In genomic region chr4:155376387-155377268, GRCh38 we compare ENCODE assay signal across 8 cellular contexts. TPM values are rescaled to one million over a fixed set of nuclear protein-coding genes. Genes with fewer than 3 reads are reported as not detected.
A peak's percentile ranks its signal among the peaks of the same experiment; 100 is the strongest.
DNase-seq lines count a peak whose midpoint lies in the region; ATAC-seq lines count a peak whose summit lies in the region.

MAP9 (minus strand) TSS chr4:155376965; CDS start chr4:155375850, 1,115 bp downstream.

- ATAC-seq in GM18867 (IDR thresholded peaks at IDR 0.05; ENCODE audit: unreplicated experiment) (peak; percentile 98), HG03095 (IDR thresholded peaks at IDR 0.05; ENCODE audit: unreplicated experiment) (peak; percentile 99)
- ATAC-seq in activated CD8-positive, alpha-beta T cell treated with anti-CD3 and anti-CD28 coated beads, Interleukin-2, amount 10 ng/mL, durations not matched to agents 7 days and 5 days, result peak; percentile 93

- peak within 1 kb of the TSS; percentile 87 for H3K27ac Mint-ChIP-seq in activated CD8-positive, alpha-beta T cell treated with anti-CD3 and anti-CD28 coated beads, Interleukin-2, amount 10 ng/mL, durations not matched to agents 7 days and 5 days

- H3K27me3 Mint-ChIP-seq in activated CD8-positive, alpha-beta T cell treated with anti-CD3 and anti-CD28 coated beads, Interleukin-2, amount 10 ng/mL, durations not matched to agents 7 days and 5 days (ENCODE audit: low read depth), result peaks cover 8% of the 10 kb centered on the region

- no peaks in the 10 kb centered on the region for H3K36me3 Mint-ChIP-seq in activated CD8-positive, alpha-beta T cell treated with anti-CD3 and anti-CD28 coated beads, Interleukin-2, amount 10 ng/mL, durations not matched to agents 7 days and 5 days (ENCODE audit: low read depth)

- H3K9me3 Mint-ChIP-seq in activated CD8-positive, alpha-beta T cell treated with anti-CD3 and anti-CD28 coated beads, Interleukin-2, amount 10 ng/mL, durations not matched to agents 7 days and 5 days (ENCODE audit: insufficient read depth), result no peaks in the 10 kb centered on the region

- POLR2A ChIA-PET in activated CD8-positive, alpha-beta T cell treated with anti-CD3 and anti-CD28 coated beads, Interleukin-2, amount 10 ng/mL, durations not matched to agents 7 days and 5 days (lab: Charles Lee), result interaction anchor here (0.7 kb wide), 1 partner anchor 733 kb away, joined by 3 read pairs; no protein-coding TSS in a partner anchor

- CTCF ChIA-PET in activated CD8-positive, alpha-beta T cell treated with anti-CD3 and anti-CD28 coated beads, Interleukin-2, amount 10 ng/mL, durations not matched to agents 7 days and 5 days (lab: Charles Lee), result interaction anchor here (0.8 to 1.0 kb wide), 2 partner anchors 9 to 13 kb away, joined by 3 read pairs; no protein-coding TSS in a partner anchor

- peak within 1 kb of the TSS; percentile 82 for H3K4me3 Mint-ChIP-seq in activated CD8-positive, alpha-beta T cell treated with anti-CD3 and anti-CD28 coated beads, Interleukin-2, amount 10 ng/mL, durations not matched to agents 7 days and 5 days

- DNase-seq in A172 (ENCODE audit: low spot score) (peak; percentile 97), NCI-H345 (lab: John Stamatoyannopoulos, UW) (peak; percentile 96), lung microvascular endothelial cell (ENCODE audit: low read depth in 2 of 2) (peak; percentile 19 to 23)
- peak; percentile 93 for DNase-seq in activated CD8-positive, alpha-beta T cell treated with anti-CD3 and anti-CD28 coated beads, Interleukin-2, amount 10 ng/mL, durations not matched to agents 7 days and 5 days
- peak; percentile 82 for DNase-seq in effector CD4-positive, alpha-beta T cell
- DNase-seq in stimulated activated CD4-positive, alpha-beta T cell treated with anti-CD3 and anti-CD28 coated beads, TNF-alpha, amount 100 ng/mL, for 48 hours (ENCODE audit: low read depth in 3 of 3), result peak; percentile 73 to 84 (median 82)

- H3K4me1 Mint-ChIP-seq in activated CD8-positive, alpha-beta T cell treated with anti-CD3 and anti-CD28 coated beads, Interleukin-2, amount 10 ng/mL, durations not matched to agents 7 days and 5 days (ENCODE audit: low read depth), result peaks cover 18% of the 10 kb centered on the region

RNA-seq across cellular contexts. Expression of gene MAP9, which starts in this region (rescaled TPM):
- total RNA-seq in A172 (2014; rRNA removed; shearing (Covaris generic)), result 20.9 and 21.8 TPM in 2 replicates
- 1 to 10 TPM; 6.7 to 7.0 TPM for total RNA-seq in activated CD8-positive, alpha-beta T cell treated with anti-CD3 and anti-CD28 coated beads, Interleukin-2, amount 10 ng/mL, durations not matched to agents 7 days and 5 days
- total RNA-seq in lung microvascular endothelial cell, result under 0.01 TPM in 2 replicates

Comparison
In these comparisons a context has a peak if more than half of its experiments do, and no peak if none do; other contexts are left out.
1. Peak in every context shown above with its lines: DNase-seq and ATAC-seq.
2. Peak in DNase-seq in lung microvascular endothelial cell; RNA of the gene not detected or under 1 TPM.
3. DNase-seq: peak in every context shown above with its lines; median percentile 97 in A172; 96 in NCI-H345; 93 in activated CD8-positive, alpha-beta T cell treated with anti-CD3 and anti-CD28 coated beads, Interleukin-2, amount 10 ng/mL, durations not matched to agents 7 days and 5 days; 82 in effector CD4-positive, alpha-beta T cell; 82 in stimulated activated CD4-positive, alpha-beta T cell treated with anti-CD3 and anti-CD28 coated beads, TNF-alpha, amount 100 ng/mL, for 48 hours; 21 in lung microvascular endothelial cell.